ENCODE assay signal across 10 cellular contexts in the genomic region with DNA sequence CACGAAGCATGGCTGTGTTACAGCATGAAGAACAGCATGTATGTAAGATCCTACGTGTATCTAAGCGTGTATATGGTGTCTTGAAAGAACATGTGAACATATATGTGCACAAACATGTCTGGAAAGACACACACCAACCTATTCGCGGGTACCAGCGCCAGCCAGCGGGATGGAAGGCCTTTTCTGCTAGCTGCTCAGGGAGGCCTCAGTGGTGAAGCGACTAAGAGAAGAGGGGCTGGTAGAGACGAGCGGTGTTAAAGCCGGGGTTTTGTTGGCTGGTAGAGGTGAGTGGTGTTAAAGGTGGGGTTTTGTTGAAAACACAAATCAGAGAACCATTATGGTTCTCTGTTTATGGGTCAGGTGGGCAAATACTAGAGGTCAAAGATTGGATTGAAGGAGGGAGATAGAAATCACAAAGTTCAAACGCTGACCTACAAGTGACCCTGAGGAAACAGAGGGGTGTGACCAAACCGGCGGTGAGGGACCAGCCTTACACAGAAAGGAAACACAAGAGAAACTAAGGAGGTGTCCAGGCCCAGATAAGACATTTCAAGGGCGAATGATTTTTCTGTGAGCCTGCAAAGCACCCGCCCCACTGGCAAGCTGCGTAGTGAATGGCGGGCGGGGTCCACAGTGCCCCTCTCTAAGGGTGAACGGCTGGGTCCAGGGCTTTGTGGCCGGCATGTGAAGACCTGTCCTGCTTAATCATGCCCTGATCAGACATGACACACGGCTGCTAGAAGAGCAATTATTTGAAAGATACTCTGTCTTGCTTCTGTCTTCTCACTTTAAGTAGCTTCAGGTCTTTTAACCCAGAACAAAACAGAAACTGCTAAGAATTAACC. TPM values are rescaled to one million over a fixed set of nuclear protein-coding genes. Genes with fewer than 3 reads are reported as not detected.
DNase-seq lines count a peak whose midpoint lies in the region; ATAC-seq, FAIRE-seq and TF ChIP-seq lines count a peak whose summit lies in the region.
"Had no signal": no experiment of that assay in that cellular context is flagged by ENCODE, and none has a peak within 500 bp of the region (broad histone marks: within the 10 kb centered on the region; RNA-seq: fewer than 3 reads in every experiment).

No MANE protein-coding gene starts in this region.

- TF ChIP-seq CTCF in H9 (conservative IDR thresholded peaks at IDR 0.05) (no peak), hepatocyte (IDR thresholded peaks at IDR 0.05; ENCODE audit: poor library complexity) (no peak)

- 100% methylated on average over 1 of the region's 22 CpGs for WGBS in H9 (ENCODE audit: extremely low coverage, insufficient read length, low lambda C conversion rate)
- WGBS in hepatocyte (ENCODE audit: low lambda C conversion rate, missing lambda C conversion rate): 74% methylated on average over 22 of the region's 22 CpGs
- 35 to 55% (median 51%) methylated on average over 21 to 22 of the region's 22 CpGs for WGBS in small intestine, 3 donors

- H2BK20ac ChIP-seq in H9 (ENCODE audit: low read depth, low read length, poor library complexity, severe bottlenecking): no peak overlapping the region

- no peak for FAIRE-seq in small intestine (lab: Jason Lieb, UNC)

- H3K4ac ChIP-seq in H9 (ENCODE audit: low read depth, low read length): no peak overlapping the region

- H4K20me1 ChIP-seq in H9 (ENCODE audit: control insufficient read depth, insufficient read depth, insufficient read length) (no peaks in the 10 kb centered on the region), hepatocyte (ENCODE audit: insufficient read depth, poor library complexity, severe bottlenecking) (peaks cover 89% of the 10 kb centered on the region)

- H3K27me3 ChIP-seq in H9 (ENCODE audit: insufficient read depth, low read length) (no peaks in the 10 kb centered on the region), hepatocyte (no peaks in the 10 kb centered on the region), small intestine (ENCODE audit: control insufficient read depth in 2 of 2, insufficient read depth in 2 of 2, low read length in 2 of 2) (no peaks in the 10 kb centered on the region)

- no peak overlapping the region for H3K4me3 Mint-ChIP-seq in H9
- H3K4me3 Mint-ChIP-seq in activated naive CD8-positive, alpha-beta T cell: peak overlapping the region; percentile 71

- H2BK5ac ChIP-seq in H9 (ENCODE audit: insufficient read length, low read length): no peak overlapping the region

- no peak overlapping the region for H3K4me3 ChIP-seq in hepatocyte
- no peak overlapping the region for H3K4me3 ChIP-seq in small intestine (ENCODE audit: low read depth in 1 of 2, low read length in 2 of 2)

- H3K23ac ChIP-seq in H9 (ENCODE audit: insufficient read length, low read depth, low read length): no peak overlapping the region

- no peak overlapping the region for H3K56ac ChIP-seq in H9 (ENCODE audit: insufficient read length, low read depth, low read length)

- no peak overlapping the region for H3K27ac ChIP-seq in H9 (ENCODE audit: insufficient read length, low read depth, low read length)
- peak overlapping the region; percentile 73 for H3K27ac ChIP-seq in hepatocyte
- peak overlapping the region; percentile 52 to 80 for H3K27ac ChIP-seq in small intestine (ENCODE audit: low read depth in 1 of 2, low read length in 1 of 2)

- ATAC-seq in HG03520 (IDR thresholded peaks at IDR 0.05; ENCODE audit: unreplicated experiment): no peak

- H3K27me3 Mint-ChIP-seq in H9 (ENCODE audit: low read depth): no peaks in the 10 kb centered on the region
- no peaks in the 10 kb centered on the region for H3K27me3 Mint-ChIP-seq in activated naive CD8-positive, alpha-beta T cell

- no peak overlapping the region for H2AK5ac ChIP-seq in H9 (ENCODE audit: insufficient read length, low read length)

- no peak overlapping the region for H2BK120ac ChIP-seq in H9 (ENCODE audit: low read depth, low read length, poor library complexity, severe bottlenecking)

- no peak overlapping the region for H2BK15ac ChIP-seq in H9 (ENCODE audit: low read depth, low read length)

- H3K4me1 ChIP-seq in H9 (ENCODE audit: insufficient read depth, low read length) (no peaks in the 10 kb centered on the region), hepatocyte (ENCODE audit: insufficient read depth) (peaks cover 49% of the 10 kb centered on the region), small intestine (ENCODE audit: control insufficient read depth in 2 of 2, insufficient read depth in 1 of 2, low read depth in 1 of 2, low read length in 1 of 2) (peaks cover 7 to 9% of the 10 kb centered on the region in 2 donors)

- peaks cover 31 to 35% of the 10 kb centered on the region in 2 experiments for H3K4me1 Mint-ChIP-seq in H9
- H3K4me1 Mint-ChIP-seq in activated naive CD8-positive, alpha-beta T cell (ENCODE audit: low read depth): peaks cover 79% of the 10 kb centered on the region

- H3K4me2 ChIP-seq in H9 (ENCODE audit: insufficient read depth, insufficient read length, low read length) (no peak overlapping the region), hepatocyte (peak overlapping the region; percentile 66)

- H3K9me3 ChIP-seq in H9 (ENCODE audit: control insufficient read depth, low read depth, low read length): no peaks in the 10 kb centered on the region
- H3K9me3 ChIP-seq in hepatocyte (ENCODE audit: low read depth): no peaks in the 10 kb centered on the region
- no peaks in the 10 kb centered on the region for H3K9me3 ChIP-seq in small intestine (ENCODE audit: control insufficient read depth, low read depth)

- H3T11ph ChIP-seq in H9 (ENCODE audit: low read length): no peak overlapping the region

- no peak overlapping the region for H4K91ac ChIP-seq in H9 (ENCODE audit: insufficient read length, low read depth, low read length)

- H3K36me3 ChIP-seq in hepatocyte (replicated peaks; ENCODE audit: insufficient read depth, low read depth): no peaks in the 10 kb centered on the region
- no peaks in the 10 kb centered on the region for H3K36me3 ChIP-seq in small intestine (ENCODE audit: control insufficient read depth in 2 of 2, insufficient read depth in 2 of 2, low read length in 2 of 2)

- H3K9me2 ChIP-seq in hepatocyte (replicated peaks; ENCODE audit: insufficient read depth): no peaks in the 10 kb centered on the region

- no peak overlapping the region for H3K18ac ChIP-seq in H9 (ENCODE audit: insufficient read length, low read depth, low read length)

- H3K79me1 ChIP-seq in H9 (ENCODE audit: insufficient read depth, low read depth, low read length, poor library complexity, severe bottlenecking): peaks cover 3% of the 10 kb centered on the region

- H3K79me2 ChIP-seq in H9 (ENCODE audit: insufficient read depth, low read length): peaks cover 12% of the 10 kb centered on the region; the same call in 1 of the 2 replicates
- peaks cover 94% of the 10 kb centered on the region for H3K79me2 ChIP-seq in hepatocyte

- no peak overlapping the region for H2AFZ ChIP-seq in H9 (ENCODE audit: low read length)
- no peak overlapping the region for H2AFZ ChIP-seq in hepatocyte

- H3K9me3 Mint-ChIP-seq in H9: no peaks in the 10 kb centered on the region
- H3K9me3 Mint-ChIP-seq in activated naive CD8-positive, alpha-beta T cell (ENCODE audit: low read depth): no peaks in the 10 kb centered on the region

- no peak overlapping the region for H2BK12ac ChIP-seq in H9 (ENCODE audit: insufficient read length, low read depth, low read length)

- no peak overlapping the region for H4K5ac ChIP-seq in H9 (ENCODE audit: insufficient read length, low read depth, low read length)

- no peak overlapping the region for H3K14ac ChIP-seq in H9 (ENCODE audit: insufficient read depth, low read length)

- no peak overlapping the region for H4K8ac ChIP-seq in H9 (replicated peaks; ENCODE audit: insufficient read length, low read depth, low read length)

- H3K23me2 ChIP-seq in H9 (ENCODE audit: insufficient read length, low read depth, low read length, poor library complexity, severe bottlenecking): no peaks in the 10 kb centered on the region

- H3K36me3 Mint-ChIP-seq in H9 (ENCODE audit: insufficient read depth in 1 of 3, low read depth in 3 of 3): peaks cover 0 to 6% (median 0%) of the 10 kb centered on the region in 3 experiments; a peak in 4 of 7 replicates
- H3K36me3 Mint-ChIP-seq in activated naive CD8-positive, alpha-beta T cell: peaks cover 14% of the 10 kb centered on the region

- no peak for DNase-seq in H9
- DNase-seq in hepatocyte (ENCODE audit: low spot score): no peak
- DNase-seq in small intestine: peak; percentile 56
- no peak for DNase-seq in HPDE6-E6E7 (ENCODE audit: extremely low spot score)
- no peak for DNase-seq in foreskin melanocyte
- DNase-seq: DMS79, glutamatergic neuron, trophoblast cell had no signal

- H3K9ac ChIP-seq in H9 (ENCODE audit: extremely low read depth, insufficient read length, low read length): no peak overlapping the region

- H3K27ac Mint-ChIP-seq in H9: peak overlapping the region in 2 of 3 experiments; percentile 30 to 50; a peak in 2 of 7 replicates
- H3K27ac Mint-ChIP-seq in activated naive CD8-positive, alpha-beta T cell: peak overlapping the region; percentile 92

RNA-seq across cellular contexts. Expression of a gene that starts 8.1 kb away (rescaled TPM):
- 27.6 and 27.7 TPM in 2 replicates for total RNA-seq in H9 (2021)
- total RNA-seq in hepatocyte: 12.6 and 14.5 TPM in 2 replicates
- polyA plus RNA-seq in hepatocyte: 4.3 and 5.8 TPM in 2 replicates
- 10 to 100 TPM in 2 of 3 donors, 1 to 10 TPM in 1; 9.2 to 14.6 (median 11.6) TPM for polyA plus RNA-seq in small intestine
